In the genomic region with DNA sequence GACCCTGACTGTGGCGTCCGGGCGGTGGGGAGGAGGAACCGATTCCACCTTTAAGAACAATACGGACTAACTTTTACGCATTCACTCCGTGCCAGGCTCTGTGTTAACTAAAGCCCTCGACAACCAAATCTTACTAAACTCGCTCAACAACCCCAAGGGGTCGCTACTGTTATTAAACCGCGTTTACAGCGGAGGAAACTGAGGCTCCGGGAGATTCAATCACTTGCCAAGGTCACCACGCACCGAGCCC, we compare ENCODE assay signal across 8 cellular contexts. TPM values are rescaled to one million over a fixed set of nuclear protein-coding genes. Genes with fewer than 3 reads are reported as not detected.
DNase-seq lines count a peak whose midpoint lies in the region; ATAC-seq and TF ChIP-seq lines count a peak whose summit lies in the region.

No MANE protein-coding gene starts in this region.

- peaks cover 16% of the 10 kb centered on the region for H3K4me1 Mint-ChIP-seq in activated T-helper 17 cell treated with anti-CD3 and anti-CD28 coated beads, Interleukin-2, amount 50 U/mL, for 72 hours

- no peaks in the 10 kb centered on the region for H3K9me3 Mint-ChIP-seq in activated T-helper 17 cell treated with anti-CD3 and anti-CD28 coated beads, Interleukin-2, amount 50 U/mL, for 72 hours

- H3K4me1 ChIP-seq in heart left ventricle (peaks cover 0 to 19% (median 12%) of the 10 kb centered on the region in 12 donors), tibial artery (peaks cover 0 to 20% (median 15%) of the 10 kb centered on the region in 4 donors)

- H3K9me3 ChIP-seq in heart left ventricle (peaks cover 0 to 13% (median 7%) of the 10 kb centered on the region in 12 donors), tibial artery (peaks cover 0 to 8% (median 0%) of the 10 kb centered on the region in 3 donors)

- H3K27ac ChIP-seq in heart left ventricle: peak overlapping the region; percentile 23 to 99 (median 60)
- peak overlapping the region; percentile 94 to 99 for H3K27ac ChIP-seq in tibial artery

- 12 to 24% (median 16%) methylated on average over 13 to 16 of the region's 16 CpGs for WGBS in heart left ventricle, 4 donors

- DNase-seq in heart left ventricle (no peak), left ventricle myocardium superior (no peak), kidney epithelial cell (ENCODE audit: low read depth) (no peak), tibial artery (no peak), HEK293T (ENCODE audit: extremely low spot score) (no peak), cortex of kidney (lab: John Stamatoyannopoulos, UW) (no peak), C1 segment of cervical spinal cord (lab: John Stamatoyannopoulos, UW) (no peak)

- no peaks in the 10 kb centered on the region for H3K27me3 Mint-ChIP-seq in activated T-helper 17 cell treated with anti-CD3 and anti-CD28 coated beads, Interleukin-2, amount 50 U/mL, for 72 hours

- peak overlapping the region; percentile 36 for H3K27ac Mint-ChIP-seq in activated T-helper 17 cell treated with anti-CD3 and anti-CD28 coated beads, Interleukin-2, amount 50 U/mL, for 72 hours

- ATAC-seq in heart left ventricle: no peak
- ATAC-seq in left ventricle myocardium superior: no peak
- no peak for ATAC-seq in activated T-helper 17 cell treated with anti-CD3 and anti-CD28 coated beads, Interleukin-2, amount 50 U/mL, for 72 hours (replicated peaks)

- peak overlapping the region; percentile 59 for H3K4me3 Mint-ChIP-seq in activated T-helper 17 cell treated with anti-CD3 and anti-CD28 coated beads, Interleukin-2, amount 50 U/mL, for 72 hours

- H3K36me3 ChIP-seq in heart left ventricle (peaks cover 0 to 28% (median 18%) of the 10 kb centered on the region in 9 donors), kidney epithelial cell (ENCODE audit: control insufficient read depth, insufficient read depth, low read length) (no peaks in the 10 kb centered on the region), tibial artery (peaks cover 0 to 15% (median 11%) of the 10 kb centered on the region in 3 donors)

- CTCF ChIA-PET in HEK293T (lab: Yijun Ruan, JAX): no interaction called here

- intact Hi-C loops in heart left ventricle (cut with DNase I): loop anchor here in 1 of 10 donors (10.0 kb wide), 1 partner anchor 315 kb away; a partner anchor contains a TSS
- intact Hi-C loops in left ventricle myocardium superior (cut with micrococcal nuclease): no loop called here
- intact Hi-C loops in tibial artery (cut with DNase I; ENCODE audit: low total_unique reads): no loop called here

- POLR2A ChIA-PET in HEK293T (lab: Yijun Ruan, JAX): interaction anchor here (1.5 kb wide), 1 partner anchor 47 kb away, joined by 7 read pairs; a partner anchor contains a TSS

- peak overlapping the region in 11 of 12 donors; percentile 19 to 96 (median 86) for H3K4me3 ChIP-seq in heart left ventricle
- H3K4me3 ChIP-seq in kidney epithelial cell (ENCODE audit: low read depth, low read length): peak overlapping the region; percentile 67
- peak overlapping the region; percentile 71 to 86 for H3K4me3 ChIP-seq in tibial artery

- H3K27me3 ChIP-seq in heart left ventricle (no peaks in the 10 kb centered on the region), kidney epithelial cell (ENCODE audit: control insufficient read depth, insufficient read depth, low read length) (no peaks in the 10 kb centered on the region), tibial artery (no peaks in the 10 kb centered on the region)

- peak in 3 of 12 donors; percentile 12 to 31 (median 13) for TF ChIP-seq CTCF in heart left ventricle (IDR thresholded peaks at IDR 0.05)
- TF ChIP-seq CTCF in kidney epithelial cell (IDR thresholded peaks at IDR 0.05; ENCODE audit: insufficient read depth, low read length, poor library complexity, severe bottlenecking): peak; percentile 24
- TF ChIP-seq CTCF in tibial artery (IDR thresholded peaks at IDR 0.05): no peak

- TF ChIP-seq POLR2A in heart left ventricle (IDR thresholded peaks at IDR 0.05): no peak

- peaks cover 36% of the 10 kb centered on the region for H3K36me3 Mint-ChIP-seq in activated T-helper 17 cell treated with anti-CD3 and anti-CD28 coated beads, Interleukin-2, amount 50 U/mL, for 72 hours (ENCODE audit: low read depth)

TF ChIP-seq in HEK293T, 16 proteins besides CTCF, POLR2A, EP300 and RAD21:
- TF ChIP-seq TARDBP (IDR thresholded peaks at IDR 0.05) (no peak), BHLHE40 (IDR thresholded peaks at IDR 0.05; ENCODE audit: borderline replicate concordance) (no peak), FOXK2 (IDR thresholded peaks at IDR 0.05) (no peak), FOXA1 (IDR thresholded peaks at IDR 0.05) (no peak), CTBP1 (IDR thresholded peaks at IDR 0.05; ENCODE audit: borderline replicate concordance) (no peak), NFRKB (IDR thresholded peaks at IDR 0.05) (no peak), L3MBTL2 (conservative IDR thresholded peaks at IDR 0.05) (no peak), ARNT (IDR thresholded peaks at IDR 0.05) (no peak), ZNF384 (IDR thresholded peaks at IDR 0.05) (no peak), FOXM1 (IDR thresholded peaks at IDR 0.05; ENCODE audit: borderline replicate concordance) (no peak)

RNA-seq across cellular contexts. Expression of a gene that starts 1.2 kb away (rescaled TPM):
- total RNA-seq in heart left ventricle: 10 to 100 TPM; 30.5 to 55.5 (median 38.3) TPM
- polyA plus RNA-seq in heart left ventricle: 10 to 100 TPM; 26.7 to 62.6 TPM
- 58.0 TPM for total RNA-seq in left ventricle myocardium superior
- 10 to 100 TPM; 62.1 to 77.5 TPM for total RNA-seq in activated T-helper 17 cell treated with anti-CD3 and anti-CD28 coated beads, Interleukin-2, amount 50 U/mL, for 72 hours
- total RNA-seq in kidney epithelial cell: 21.8 and 42.0 TPM in 2 replicates

RNA-seq across cellular contexts. Expression of a gene that starts 3.8 kb away (rescaled TPM):
- total RNA-seq in heart left ventricle (not detected), left ventricle myocardium superior (not detected), kidney epithelial cell (not detected in 2 replicates)
- polyA plus RNA-seq in heart left ventricle: not detected
- total RNA-seq in activated T-helper 17 cell treated with anti-CD3 and anti-CD28 coated beads, Interleukin-2, amount 50 U/mL, for 72 hours: under 1 TPM in 1 of 2 donors, not detected in 1; 0.42 TPM

RNA-seq across cellular contexts. Expression of a gene that starts 16.8 kb away (rescaled TPM):
- total RNA-seq in heart left ventricle (10 to 100 TPM in 1 of 9 donors, 1 to 10 TPM in 8; 3.5 to 28.7 (median 5.7) TPM), left ventricle myocardium superior (6.8 TPM), kidney epithelial cell (0.68 and 1.5 TPM in 2 replicates)
- polyA plus RNA-seq in heart left ventricle: 10 to 100 TPM in 1 of 2 donors, 1 to 10 TPM in 1; 5.7 to 10.0 TPM
- total RNA-seq in activated T-helper 17 cell treated with anti-CD3 and anti-CD28 coated beads, Interleukin-2, amount 50 U/mL, for 72 hours: 1 to 10 TPM; 1.5 to 4.1 TPM

RNA-seq across cellular contexts. Expression of a gene that starts 27.5 kb away (rescaled TPM):
- under 1 TPM in 3 of 9 donors, not detected in 6; 0.14 to 0.60 (median 0.32) TPM for total RNA-seq in heart left ventricle
- under 1 TPM; 0.06 to 0.30 TPM for polyA plus RNA-seq in heart left ventricle
- not detected for total RNA-seq in left ventricle myocardium superior
- total RNA-seq in activated T-helper 17 cell treated with anti-CD3 and anti-CD28 coated beads, Interleukin-2, amount 50 U/mL, for 72 hours: not detected
- total RNA-seq in kidney epithelial cell: not detected in 2 replicates

RNA-seq across cellular contexts. Expression of a gene that starts 28.2 kb away (rescaled TPM):
- total RNA-seq in heart left ventricle: 100 to 1,000 TPM; 216 to 554 (median 459) TPM
- 100 to 1,000 TPM; 234 to 327 TPM for polyA plus RNA-seq in heart left ventricle
- total RNA-seq in left ventricle myocardium superior: 514 TPM
- total RNA-seq in activated T-helper 17 cell treated with anti-CD3 and anti-CD28 coated beads, Interleukin-2, amount 50 U/mL, for 72 hours: 10 to 100 TPM; 43.1 to 69.5 TPM
- 37.3 and 44.5 TPM in 2 replicates for total RNA-seq in kidney epithelial cell
